Comparison of ENCODE assay signal across 16 cellular contexts in the genomic region with DNA sequence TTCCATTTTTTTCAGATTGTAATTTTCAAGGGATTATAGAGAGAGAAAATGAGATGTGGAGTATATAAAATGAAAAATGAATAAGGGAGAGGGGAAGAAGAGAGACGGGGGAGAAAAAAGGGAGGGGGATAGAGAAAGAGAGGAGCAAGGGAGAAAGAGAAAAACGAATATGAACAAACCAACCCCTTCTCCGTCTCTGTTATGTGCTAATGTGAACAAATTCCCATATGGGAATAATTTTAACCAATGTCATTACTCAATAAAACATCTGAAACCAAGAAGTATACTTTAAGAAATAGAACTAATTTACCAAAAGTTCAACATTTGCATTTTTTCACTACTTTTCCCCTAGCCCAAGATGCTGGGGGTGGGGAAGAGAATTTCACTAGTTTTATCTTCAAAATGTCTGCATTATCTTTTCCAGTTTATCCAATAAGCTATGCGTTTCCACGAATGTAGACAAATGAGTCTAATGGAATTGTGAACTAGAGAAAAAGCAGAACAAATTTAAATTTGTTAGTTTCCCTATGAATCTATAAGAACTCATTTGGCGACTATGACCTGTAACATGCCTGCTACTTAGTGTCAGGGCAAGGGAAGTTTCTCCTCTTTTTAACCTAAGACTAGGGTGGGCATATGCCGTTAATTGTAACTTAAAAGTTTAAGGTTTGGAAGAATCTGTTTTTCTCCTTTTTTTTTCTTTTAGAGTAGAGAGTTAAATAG.
"Had no signal": no experiment of that assay in that cellular context is flagged by ENCODE, and none has a peak within 500 bp of the region (broad histone marks: within the 10 kb centered on the region; RNA-seq: fewer than 3 reads in every experiment).

No MANE protein-coding gene starts in this region.

- H3K9me3 ChIP-seq: ascending aorta, transverse colon had no signal

- DNase-seq: activated CD4-positive, alpha-beta T cell treated with anti-CD3 and anti-CD28 coated beads, Interleukin-2, amount 50 U/mL, for 4 hours; activated CD4-positive, CD25-positive, alpha-beta regulatory T cell treated with anti-CD3 and anti-CD28 coated beads, Interleukin-2, amount 50 U/mL, for 72 hours; activated naive CD4-positive, alpha-beta T cell treated with anti-CD3 and anti-CD28 coated beads, Interleukin-2, amount 10 ng/mL, durations not matched to agents 7 days and 5 days; dermis blood vessel endothelial cell; effector memory CD8-positive, alpha-beta T cell; islet precursor cell; naive thymus-derived CD8-positive, alpha-beta T cell; nucleus accumbens; posterior cingulate gyrus; retina; stimulated activated naive CD8-positive, alpha-beta T cell treated with anti-CD3 and anti-CD28 coated beads, Interleukin-15, Interleukin-2, amounts not matched to agents 100 U/mL and 50 U/mL, for 24 hours; T-cell; T1000; transverse colon had no signal

- ATAC-seq: effector memory CD8-positive, alpha-beta T cell; left lobe of liver; naive thymus-derived CD8-positive, alpha-beta T cell; stimulated activated naive CD8-positive, alpha-beta T cell treated with anti-CD3 and anti-CD28 coated beads, Interleukin-15, Interleukin-2, amounts not matched to agents 100 U/mL and 50 U/mL, for 24 hours; T-cell had no signal

- H3K27ac ChIP-seq: ascending aorta, transverse colon had no signal

- H3K27me3 ChIP-seq: ascending aorta, transverse colon had no signal

- H3K36me3 ChIP-seq: ascending aorta, transverse colon had no signal

- H3K4me3 ChIP-seq: ascending aorta, transverse colon had no signal
